In the genomic region with DNA sequence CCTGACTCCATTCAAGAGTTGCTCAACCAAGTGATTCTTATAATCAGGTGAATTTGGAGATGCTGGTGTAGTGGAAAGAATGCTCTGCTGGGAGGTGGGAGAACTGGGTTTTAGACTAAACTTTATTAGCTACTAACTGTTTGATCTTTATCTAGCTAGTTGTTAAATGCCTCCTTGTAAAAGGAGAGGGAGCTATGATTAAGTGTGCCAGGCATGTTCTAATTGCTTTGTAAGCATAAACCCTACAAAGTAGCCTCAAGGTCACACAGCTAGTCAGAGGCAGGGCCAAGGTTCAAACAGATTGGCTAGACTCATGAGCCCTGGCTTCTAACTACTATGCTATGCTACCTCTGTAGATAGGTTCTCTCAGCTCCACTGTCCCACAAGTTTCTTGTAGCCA, we compare ENCODE assay signal across 28 cellular contexts.
DNase-seq lines count a peak whose midpoint lies in the region; ATAC-seq, FAIRE-seq and TF ChIP-seq lines count a peak whose summit lies in the region.
"Had no signal": no experiment of that assay in that cellular context is flagged by ENCODE, and none has a peak within 500 bp of the region (broad histone marks: within the 10 kb centered on the region; RNA-seq: fewer than 3 reads in every experiment).

No MANE protein-coding gene starts in this region.

- TF ChIP-seq CTCF in smooth muscle cell (IDR thresholded peaks at IDR 0.05; ENCODE audit: borderline replicate concordance, insufficient read depth, poor library complexity, severe bottlenecking): no peak

- POLR2A ChIA-PET in HEK293T (lab: Yijun Ruan, JAX): no interaction called here

- H3K36me3 ChIP-seq in smooth muscle cell (ENCODE audit: low read depth): no peaks in the 10 kb centered on the region
- H3K36me3 ChIP-seq: BLaER1 treated with 17β-estradiol and CSF1 and Interleukin-3, amounts not matched to agents 10 nM and 100 nM; MG63; SJSA1 had no signal

- ATAC-seq in left lobe of liver (peak; percentile 53), HG02885 (IDR thresholded peaks at IDR 0.05; ENCODE audit: poor library complexity, unreplicated experiment) (no peak), GM21447 (IDR thresholded peaks at IDR 0.05; ENCODE audit: unreplicated experiment) (no peak)
- ATAC-seq: A549 had no signal

- H4K20me1 ChIP-seq in smooth muscle cell (ENCODE audit: low read depth): no peaks in the 10 kb centered on the region
- H4K20me1 ChIP-seq: BLaER1 treated with 17β-estradiol and CSF1 and Interleukin-3, amounts not matched to agents 10 nM and 100 nM had no signal

- no peaks in the 10 kb centered on the region for H3F3A ChIP-seq in smooth muscle cell (ENCODE audit: low read depth)

- peak overlapping the region; percentile 12 for H3K4me2 ChIP-seq in smooth muscle cell
- H3K4me2 ChIP-seq: A549; BLaER1 treated with 17β-estradiol and CSF1 and Interleukin-3, amounts not matched to agents 10 nM and 100 nM; KMS-11; PC-9 had no signal

- no peaks in the 10 kb centered on the region for H3K79me2 ChIP-seq in smooth muscle cell (ENCODE audit: low read depth)

- H3K4me3 ChIP-seq in smooth muscle cell: no peak overlapping the region
- H3K4me3 ChIP-seq: A549; BLaER1 treated with 17β-estradiol and CSF1 and Interleukin-3, amounts not matched to agents 10 nM and 100 nM; MG63; PC-9; SJSA1 had no signal

- no peak overlapping the region for H3K9ac ChIP-seq in smooth muscle cell (ENCODE audit: low read depth)
- H3K9ac ChIP-seq: BLaER1 treated with 17β-estradiol and CSF1 and Interleukin-3, amounts not matched to agents 10 nM and 100 nM; KMS-11 had no signal

- peak; percentile 8 for FAIRE-seq in endometrium (lab: Jason Lieb, UNC)
- FAIRE-seq: A549, GM12892 had no signal

- H3K9me3 ChIP-seq in smooth muscle cell (replicated peaks; ENCODE audit: low read depth): no peaks in the 10 kb centered on the region
- H3K9me3 ChIP-seq: A549; BLaER1 treated with 17β-estradiol and CSF1 and Interleukin-3, amounts not matched to agents 10 nM and 100 nM; MG63; SJSA1 had no signal

- H3K4me1 ChIP-seq in smooth muscle cell (ENCODE audit: low read depth): peaks cover 10% of the 10 kb centered on the region
- H3K4me1 ChIP-seq: A549, SJSA1 had no signal

- no peak overlapping the region for H3K27ac ChIP-seq in smooth muscle cell (ENCODE audit: low read depth)
- H3K27ac ChIP-seq: A549; BLaER1 treated with 17β-estradiol and CSF1 and Interleukin-3, amounts not matched to agents 10 nM and 100 nM; KMS-11; PC-9; SJSA1 had no signal

- DNase-seq in HEK293T (ENCODE audit: extremely low spot score) (no peak), left lobe of liver (ENCODE audit: low spot score) (no peak), smooth muscle cell (lab: John Stamatoyannopoulos, UW; ENCODE audit: unreplicated experiment) (no peak), COR-L47 (lab: John Stamatoyannopoulos, UW) (no peak)
- DNase-seq: AML-193; CD4-positive, alpha-beta T cell; DMS 273 treated with DMSO at 0.1 percent for 48 hours; DMS79 treated with DMSO at 0.1 percent for 48 hours; GF-D8; HFFc6; MG63; NCI-H1694; NCI-H2029 treated with DMSO at 0.1 percent for 48 hours; NCI-H446 treated with DMSO at 0.1 percent for 48 hours; NCI-H526; NCI-H82; NK-92 treated with Interleukin-12 subunit alpha and Interleukin-12 subunit beta, amount 100 ng/mL, for 24 hours; PC-9; Right ventricle myocardium superior; RPMI8226 had no signal

- no peak overlapping the region for H2AFZ ChIP-seq in smooth muscle cell (ENCODE audit: low read depth)
- H2AFZ ChIP-seq: PC-9 had no signal

- H3K27me3 ChIP-seq in smooth muscle cell (ENCODE audit: low read depth): peaks cover 57% of the 10 kb centered on the region
- H3K27me3 ChIP-seq: MG63, SJSA1 had no signal

- CTCF ChIA-PET in HEK293T (lab: Yijun Ruan, JAX): interaction anchor here (0.5 to 0.9 kb wide), 4 partner anchors 14 to 718 kb away, joined by 3 read pairs; no protein-coding TSS in a partner anchor

TF ChIP-seq in HEK293T, 16 proteins besides CTCF, POLR2A, EP300 and RAD21:
- TF ChIP-seq CTBP1 (IDR thresholded peaks at IDR 0.05; ENCODE audit: borderline replicate concordance): peak; percentile 18; the same call in 1 of the 2 replicates
- no peak for TF ChIP-seq L3MBTL2 (conservative IDR thresholded peaks at IDR 0.05)
- no peak for TF ChIP-seq FOXM1 (IDR thresholded peaks at IDR 0.05; ENCODE audit: borderline replicate concordance)
- TF ChIP-seq FOXA1 (IDR thresholded peaks at IDR 0.05): no peak
- TF ChIP-seq ZNF384 (IDR thresholded peaks at IDR 0.05): no peak
